ENCODE assay signal across 8 cellular contexts in genomic region chr6:44222486-44222986, GRCh38. TPM values are rescaled to one million over a fixed set of nuclear protein-coding genes. Genes with fewer than 3 reads are reported as not detected.
DNase-seq lines count a peak whose midpoint lies in the region; ATAC-seq and TF ChIP-seq lines count a peak whose summit lies in the region.

No MANE protein-coding gene starts in this region.

- peaks cover 6 to 48% (median 31%) of the 10 kb centered on the region in 7 donors for H3K4me1 Mint-ChIP-seq in naive thymus-derived CD4-positive, alpha-beta T cell

- no peaks in the 10 kb centered on the region for H3K9me3 Mint-ChIP-seq in naive thymus-derived CD4-positive, alpha-beta T cell

- H3K4me3 ChIP-seq in AG04450 (ENCODE audit: low read depth, low read length): peak overlapping the region; percentile 64
- H3K4me3 ChIP-seq in KMS-11 (IDR thresholded peaks at IDR 0.05; ENCODE audit: insufficient read depth, low read depth, low read length): no peak overlapping the region
- peak overlapping the region; percentile 57 for H3K4me3 ChIP-seq in choroid plexus epithelial cell (ENCODE audit: low read depth, low read length)
- H3K4me3 ChIP-seq in naive thymus-derived CD4-positive, alpha-beta T cell (ENCODE audit: low read length): peak overlapping the region; percentile 60

- peaks cover 0 to 14% (median 0%) of the 10 kb centered on the region in 5 donors for H3K27me3 Mint-ChIP-seq in naive thymus-derived CD4-positive, alpha-beta T cell

- POLR2A ChIA-PET in AG04450 (lab: Yijun Ruan, JAX): interaction anchor here (1.2 to 3.8 kb wide), 2 partner anchors 15 to 25 kb away, joined by 3 to 23 read pairs; partner anchors contain the start of gene HSP90AB1
- POLR2A ChIA-PET in naive thymus-derived CD4-positive, alpha-beta T cell (lab: Charles Lee): interaction anchor here (1.0 to 4.7 kb wide), 4 partner anchors 21 to 46 kb away, joined by 3 to 51 read pairs (median 5); partner anchors contain the start of gene HSP90AB1

- peaks cover 69% of the 10 kb centered on the region for H3K4me1 ChIP-seq in KMS-11 (ENCODE audit: low read depth, poor library complexity, severe bottlenecking)
- H3K4me1 ChIP-seq in naive thymus-derived CD4-positive, alpha-beta T cell (ENCODE audit: control insufficient read depth in 2 of 2, insufficient read depth in 2 of 2, low read length in 2 of 2): peaks cover 15 to 16% of the 10 kb centered on the region in 2 donors

- no peak for ATAC-seq in naive thymus-derived CD4-positive, alpha-beta T cell
- ATAC-seq in HG03571 (IDR thresholded peaks at IDR 0.05; ENCODE audit: unreplicated experiment) (no peak), GM21423 (IDR thresholded peaks at IDR 0.05; ENCODE audit: unreplicated experiment) (no peak), GM19397 (IDR thresholded peaks at IDR 0.05; ENCODE audit: unreplicated experiment) (no peak)

- H3K36me3 ChIP-seq in KMS-11 (ENCODE audit: insufficient read depth): no peaks in the 10 kb centered on the region
- H3K36me3 ChIP-seq in naive thymus-derived CD4-positive, alpha-beta T cell (ENCODE audit: control insufficient read depth in 2 of 3, insufficient read depth in 3 of 3, low read length in 3 of 3): no peaks in the 10 kb centered on the region

- H3K27me3 ChIP-seq in AG04450 (ENCODE audit: control insufficient read depth, insufficient read depth, low read length) (no peaks in the 10 kb centered on the region), KMS-11 (ENCODE audit: insufficient read depth, low read depth) (no peaks in the 10 kb centered on the region)
- no peaks in the 10 kb centered on the region for H3K27me3 ChIP-seq in naive thymus-derived CD4-positive, alpha-beta T cell (ENCODE audit: control insufficient read depth in 2 of 2, insufficient read depth in 2 of 2, low read length in 2 of 2)

- peak overlapping the region; percentile 97 for H3K4me2 ChIP-seq in KMS-11

- no peak for DNase-seq in AG04450 (ENCODE audit: low read depth, low spot score)
- no peak for DNase-seq in choroid plexus epithelial cell (ENCODE audit: low read depth)
- DNase-seq in naive thymus-derived CD4-positive, alpha-beta T cell: no peak
- DNase-seq in NCI-H526 (lab: John Stamatoyannopoulos, UW): no peak

- TF ChIP-seq CTCF in AG04450 (IDR thresholded peaks at IDR 0.05; ENCODE audit: low read depth, low read length): no peak
- TF ChIP-seq CTCF in KMS-11 (conservative IDR thresholded peaks at IDR 0.05; ENCODE audit: low read depth, low read length): no peak
- no peak for TF ChIP-seq CTCF in choroid plexus epithelial cell (conservative IDR thresholded peaks at IDR 0.05; ENCODE audit: low read depth, low read length)

- no peaks in the 10 kb centered on the region for H3K9me3 ChIP-seq in AG04450 (ENCODE audit: control insufficient read depth, insufficient read depth, low read length)
- no peaks in the 10 kb centered on the region for H3K9me3 ChIP-seq in naive thymus-derived CD4-positive, alpha-beta T cell (ENCODE audit: control insufficient read depth in 2 of 3, low read length in 3 of 3)

- H3K79me2 ChIP-seq in KMS-11 (ENCODE audit: insufficient read depth, low read depth): peaks cover 36% of the 10 kb centered on the region

- H3K4me3 Mint-ChIP-seq in naive thymus-derived CD4-positive, alpha-beta T cell: peak overlapping the region; percentile 75 to 93 (median 84)

- no peak overlapping the region for H3K27ac ChIP-seq in AG04450 (ENCODE audit: low read depth, low read length)
- no peak overlapping the region for H3K27ac ChIP-seq in KMS-11
- H3K27ac ChIP-seq in naive thymus-derived CD4-positive, alpha-beta T cell (ENCODE audit: low read depth, low read length): no peak overlapping the region

- H4K20me1 ChIP-seq in KMS-11 (ENCODE audit: insufficient read depth): peaks cover 8% of the 10 kb centered on the region; the same call in 1 of the 2 replicates

- no peaks in the 10 kb centered on the region for H3K36me3 Mint-ChIP-seq in naive thymus-derived CD4-positive, alpha-beta T cell

- CTCF ChIA-PET in AG04450 (lab: Charles Lee): interaction anchor here (0.6 to 8.8 kb wide), 7 partner anchors 9 to 35 kb away, joined by 3 to 83 read pairs (median 5); no protein-coding TSS in a partner anchor
- CTCF ChIA-PET in naive thymus-derived CD4-positive, alpha-beta T cell (lab: Charles Lee): interaction anchor here (1.1 to 2.6 kb wide), 4 partner anchors 13 to 25 kb away, joined by 3 to 8 read pairs (median 6); partner anchors contain the start of gene HSP90AB1

- H2AFZ ChIP-seq in KMS-11 (ENCODE audit: low read depth): peak overlapping the region; percentile 64

- intact Hi-C loops in naive thymus-derived CD4-positive, alpha-beta T cell (cut with micrococcal nuclease): loop anchor here (2.0 to 5.0 kb wide), 3 partner anchors 50 to 452 kb away; partner anchors contain the start of genes AARS2 (in 1 of the 2) and VEGFA (in 1 of the 2)

- H3K27ac Mint-ChIP-seq in naive thymus-derived CD4-positive, alpha-beta T cell: peak overlapping the region in 4 of 9 donors; percentile 41 to 84 (median 78)

- H3K9ac ChIP-seq in KMS-11: peak overlapping the region; percentile 15; the same call in 1 of the 2 replicates

RNA-seq across cellular contexts. Expression of gene SLC29A1, which starts 0.9 kb away (rescaled TPM):
- 13.2 and 14.9 TPM in 2 replicates for polyA plus RNA-seq in AG04450 (2011; rRNA removed)
- polyA minus RNA-seq in AG04450 (2011; rRNA and poly(A)+ RNA removed): 15.6 and 19.6 TPM in 2 replicates
- total RNA-seq in naive thymus-derived CD4-positive, alpha-beta T cell: 10 to 100 TPM in 1 of 5 experiments, 1 to 10 TPM in 2, under 1 TPM in 2; 0.84 to 41.1 (median 1.8) TPM
- 1 to 10 TPM in 1 of 2 donors, under 1 TPM in 1; 0.95 to 2.0 TPM for polyA plus RNA-seq in naive thymus-derived CD4-positive, alpha-beta T cell

RNA-seq across cellular contexts. Expression of gene MYMX, which starts 5.8 kb away (rescaled TPM):
- not detected in 2 replicates for polyA plus RNA-seq in AG04450 (2011; rRNA removed)
- not detected in 2 replicates for polyA minus RNA-seq in AG04450 (2011; rRNA and poly(A)+ RNA removed)
- not detected for total RNA-seq in naive thymus-derived CD4-positive, alpha-beta T cell
- polyA plus RNA-seq in naive thymus-derived CD4-positive, alpha-beta T cell: not detected

RNA-seq across cellular contexts. Expression of gene HSP90AB1, which starts 24.4 kb away (rescaled TPM):
- polyA plus RNA-seq in AG04450 (2011; rRNA removed): 792 and 943 TPM in 2 replicates
- 662 and 748 TPM in 2 replicates for polyA minus RNA-seq in AG04450 (2011; rRNA and poly(A)+ RNA removed)
- total RNA-seq in naive thymus-derived CD4-positive, alpha-beta T cell: 100 to 1,000 TPM; 345 to 750 (median 366) TPM
- polyA plus RNA-seq in naive thymus-derived CD4-positive, alpha-beta T cell: 100 to 1,000 TPM; 422 to 558 TPM

RNA-seq across cellular contexts. Expression of gene SLC35B2, which starts 34.8 kb away (rescaled TPM):
- 83.5 and 107 TPM in 2 replicates for polyA plus RNA-seq in AG04450 (2011; rRNA removed)
- polyA minus RNA-seq in AG04450 (2011; rRNA and poly(A)+ RNA removed): 55.7 and 76.1 TPM in 2 replicates
- total RNA-seq in naive thymus-derived CD4-positive, alpha-beta T cell: 10 to 100 TPM in 4 of 5 experiments, 1 to 10 TPM in 1; 10.0 to 32.1 (median 17.6) TPM
- polyA plus RNA-seq in naive thymus-derived CD4-positive, alpha-beta T cell: 10 to 100 TPM; 24.5 to 41.7 TPM

RNA-seq across cellular contexts. Expression of gene NFKBIE, which starts 42.8 kb away (rescaled TPM):
- polyA plus RNA-seq in AG04450 (2011; rRNA removed): 13.7 and 17.0 TPM in 2 replicates
- 6.4 and 9.4 TPM in 2 replicates for polyA minus RNA-seq in AG04450 (2011; rRNA and poly(A)+ RNA removed)
- 10 to 100 TPM in 4 of 5 experiments, 1 to 10 TPM in 1; 8.3 to 53.4 (median 29.4) TPM for total RNA-seq in naive thymus-derived CD4-positive, alpha-beta T cell
- 1 to 10 TPM; 2.3 to 4.9 TPM for polyA plus RNA-seq in naive thymus-derived CD4-positive, alpha-beta T cell
